ENCODE assay signal across 11 cellular contexts in the genomic region with DNA sequence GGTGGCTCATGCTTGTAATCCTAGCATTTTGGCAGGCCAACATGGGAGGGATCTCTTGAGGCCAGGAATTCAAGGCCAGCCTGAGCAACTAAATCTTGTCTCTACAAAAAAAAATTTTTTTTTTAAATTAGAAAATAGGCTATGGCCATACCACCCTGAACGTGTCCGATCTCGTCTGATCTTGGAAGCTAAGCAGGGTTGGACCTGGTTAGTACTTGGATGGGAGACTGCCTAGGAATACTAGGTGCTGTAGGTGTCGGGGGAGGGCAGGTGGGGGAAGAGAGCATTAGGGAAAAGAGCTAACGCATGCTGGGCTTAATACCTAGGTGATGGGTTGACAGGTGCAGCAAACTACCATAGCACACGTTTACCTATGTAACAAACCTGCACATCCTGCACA. TPM values are rescaled to one million over a fixed set of nuclear protein-coding genes. Genes with fewer than 3 reads are reported as not detected.
"Had no signal": no experiment of that assay in that cellular context is flagged by ENCODE, and none has a peak within 500 bp of the region (broad histone marks: within the 10 kb centered on the region; RNA-seq: fewer than 3 reads in every experiment).

No MANE protein-coding gene starts in this region.

- H3K36me3 ChIP-seq: HAP-1 had no signal

- DNase-seq: GM23248, H7, HFFc6, IMR-90, Karpas-422, KBM-7 had no signal

- H2AFZ ChIP-seq: GM23248 had no signal

- H3K9ac ChIP-seq: GM23248, KMS-11 had no signal

- H3K27ac ChIP-seq: GM23248, HL-60, KMS-11 had no signal

- H3K4me1 ChIP-seq: HAP-1 had no signal

- H3K9me3 ChIP-seq: HAP-1 had no signal

- H3K4me3 ChIP-seq: GM23248, HAP-1 had no signal

- H3K4me2 ChIP-seq: KMS-11 had no signal

- ATAC-seq: HCT116 had no signal

RNA-seq across cellular contexts. Expression of a gene that starts 39.5 kb away (rescaled TPM):
- total RNA-seq: GM23248, H4, H7, HFFc6, IMR-90 had no signal
- polyA plus RNA-seq: GM23248, IMR-90 had no signal
